1 cellular context compared by ENCODE assay signal in the genomic region with DNA sequence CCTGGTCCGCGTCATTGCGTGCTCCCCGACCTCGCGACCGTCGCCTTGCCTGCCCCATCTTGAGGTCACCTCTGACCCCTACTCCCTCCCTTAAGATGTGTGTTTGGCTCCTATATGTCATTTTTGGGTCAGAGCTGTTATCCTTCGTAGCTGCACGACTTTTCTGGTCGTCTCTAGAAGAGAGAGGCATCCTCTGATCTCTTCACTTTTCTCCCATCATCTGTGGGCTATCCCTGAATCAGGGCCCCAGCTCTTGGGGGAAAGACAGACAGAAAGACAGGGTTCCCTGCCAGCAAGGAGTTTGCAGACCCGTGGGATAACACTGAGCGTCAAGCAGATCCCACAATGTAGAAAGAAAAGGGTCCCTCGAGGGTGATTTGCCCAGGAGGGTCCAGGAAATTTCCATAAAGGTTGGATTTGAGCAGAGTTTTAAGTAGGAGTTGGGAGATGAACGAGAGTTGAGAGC.
TF ChIP-seq lines count a peak whose summit lies in the region.

No MANE protein-coding gene starts in this region.

TF ChIP-seq in IMR-90, 13 proteins besides CTCF, POLR2A, EP300 and RAD21 (continued from another document):
- TF ChIP-seq, protein P1, sequence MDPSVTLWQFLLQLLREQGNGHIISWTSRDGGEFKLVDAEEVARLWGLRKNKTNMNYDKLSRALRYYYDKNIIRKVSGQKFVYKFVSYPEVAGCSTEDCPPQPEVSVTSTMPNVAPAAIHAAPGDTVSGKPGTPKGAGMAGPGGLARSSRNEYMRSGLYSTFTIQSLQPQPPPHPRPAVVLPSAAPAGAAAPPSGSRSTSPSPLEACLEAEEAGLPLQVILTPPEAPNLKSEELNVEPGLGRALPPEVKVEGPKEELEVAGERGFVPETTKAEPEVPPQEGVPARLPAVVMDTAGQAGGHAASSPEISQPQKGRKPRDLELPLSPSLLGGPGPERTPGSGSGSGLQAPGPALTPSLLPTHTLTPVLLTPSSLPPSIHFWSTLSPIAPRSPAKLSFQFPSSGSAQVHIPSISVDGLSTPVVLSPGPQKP (IDR thresholded peaks at IDR 0.05; ENCODE audit: borderline replicate concordance, low read depth, low read length) = no peak
TF ChIP-seq in IMR-90: peak in this region for 0.
